ENCODE assay signal across 22 cellular contexts in genomic region chr4:119693127-119693526, GRCh38.
DNase-seq lines count a peak whose midpoint lies in the region; ATAC-seq, FAIRE-seq and TF ChIP-seq lines count a peak whose summit lies in the region.
"Had no signal": no experiment of that assay in that cellular context is flagged by ENCODE, and none has a peak within 500 bp of the region (broad histone marks: within the 10 kb centered on the region; RNA-seq: fewer than 3 reads in every experiment).

No MANE protein-coding gene starts in this region.

- H3F3A ChIP-seq in GM23248 (ENCODE audit: insufficient read depth), result peaks cover 8% of the 10 kb centered on the region; the same call in 1 of the 2 replicates

- no peak for ATAC-seq in GM18511 (IDR thresholded peaks at IDR 0.05; ENCODE audit: unreplicated experiment)
- ATAC-seq: A549; effector memory CD8-positive, alpha-beta T cell; naive thymus-derived CD8-positive, alpha-beta T cell; psoas muscle had no signal

- H3K36me3 ChIP-seq in ACC112 (ENCODE audit: insufficient read depth, low read length) (no peaks in the 10 kb centered on the region), GM23248 (ENCODE audit: low read depth) (no peaks in the 10 kb centered on the region), kidney (ENCODE audit: control insufficient read depth in 1 of 2, insufficient read depth in 2 of 2, low read length in 2 of 2) (no peaks in the 10 kb centered on the region)

- H3K9me3 ChIP-seq in GM23248 (ENCODE audit: low read depth) (no peaks in the 10 kb centered on the region), kidney (ENCODE audit: control insufficient read depth in 1 of 2, low read length in 2 of 2) (no peaks in the 10 kb centered on the region)
- H3K9me3 ChIP-seq: A549 had no signal

- H3K4me1 ChIP-seq in ACC112 (ENCODE audit: control insufficient read depth, insufficient read depth, low read length, unreplicated experiment) (peaks cover 12% of the 10 kb centered on the region), GM23248 (ENCODE audit: insufficient read depth) (peaks cover 14% of the 10 kb centered on the region), kidney (ENCODE audit: control insufficient read depth in 1 of 2, insufficient read depth in 1 of 2, low read depth in 1 of 2, low read length in 2 of 2) (no peaks in the 10 kb centered on the region)
- H3K4me1 ChIP-seq: A549, psoas muscle had no signal

- H3K27ac ChIP-seq in ACC112 (ENCODE audit: low read depth, low read length) (no peak overlapping the region), GM23248 (no peak overlapping the region), kidney (ENCODE audit: low read depth in 2 of 2, low read length in 2 of 2) (no peak overlapping the region)
- H3K27ac ChIP-seq: A549, KMS-11, psoas muscle had no signal

- H2AFZ ChIP-seq in ACC112 (ENCODE audit: low read length, unreplicated experiment), result peak overlapping the region; percentile 94
- H2AFZ ChIP-seq in GM23248, result peak overlapping the region; percentile 72

- in situ Hi-C loops in GM23248 (cut with MboI), result no loop called here

- H3K4me3 ChIP-seq in ACC112 (ENCODE audit: low read depth, low read length) (no peak overlapping the region), GM23248 (peak overlapping the region; percentile 22), kidney (ENCODE audit: low read length in 2 of 2) (no peak overlapping the region)
- H3K4me3 ChIP-seq: A549, psoas muscle had no signal

- intact Hi-C loops in kidney (cut with DNase I), result no loop called here

- H3K9ac ChIP-seq in GM23248 (0 out of 2 replicates have a peak overlapping the region, but pooled peaks have one; percentile 22), kidney (ENCODE audit: low read length in 2 of 2) (no peak overlapping the region)
- H3K9ac ChIP-seq: KMS-11 had no signal

- H3K79me2 ChIP-seq in ACC112 (ENCODE audit: control insufficient read depth, insufficient read depth, low read length, unreplicated experiment) (no peaks in the 10 kb centered on the region), GM23248 (ENCODE audit: insufficient read depth) (no peaks in the 10 kb centered on the region)

- no peak for TF ChIP-seq CTCF in kidney (IDR thresholded peaks at IDR 0.05; ENCODE audit: borderline replicate concordance, extremely low read depth, insufficient read depth)

- H4K20me1 ChIP-seq in GM23248 (ENCODE audit: insufficient read depth), result no peaks in the 10 kb centered on the region

- H3K27me3 ChIP-seq in ACC112 (ENCODE audit: insufficient read depth, low read length) (no peaks in the 10 kb centered on the region), GM23248 (replicated peaks; ENCODE audit: insufficient read depth) (no peaks in the 10 kb centered on the region)

- H3K9me2 ChIP-seq in GM23248 (ENCODE audit: insufficient read depth), result no peaks in the 10 kb centered on the region

- DNase-seq in GM23248 (peak; percentile 18), brain pericyte (ENCODE audit: low read depth, low spot score) (peak; percentile 16), left kidney (ENCODE audit: low read depth, low spot score) (peak; percentile 3), NCI-H2171 (lab: John Stamatoyannopoulos, UW) (no peak), kidney (no peak)
- no peak for DNase-seq in central memory CD4-positive, alpha-beta T cell
- DNase-seq: activated gamma-delta T cell treated with Interleukin-2 at 50 U/mL for 16 hours; CD8-positive, alpha-beta memory T cell; DMS79; effector memory CD8-positive, alpha-beta T cell; hippocampal formation; islet precursor cell; naive thymus-derived CD8-positive, alpha-beta T cell; NCI-H1048; NCI-H2029 treated with DMSO at 0.1 percent for 48 hours; psoas muscle; stimulated activated CD4-positive, alpha-beta T cell treated with anti-CD3 and anti-CD28 coated beads, Interleukin-12 subunit alpha, Interleukin-12 subunit beta, amount 100 ng/mL, for 4 hours; stimulated activated CD8-positive, alpha-beta memory T cell treated with anti-CD3 and anti-CD28 coated beads, Interleukin-4, amount 100 ng/mL, for 48 hours had no signal

- peak overlapping the region; percentile 39 for H3K4me2 ChIP-seq in GM23248 (ENCODE audit: unreplicated experiment)
- H3K4me2 ChIP-seq: A549, KMS-11 had no signal

- no peak for FAIRE-seq in kidney (lab: Jason Lieb, UNC)
- FAIRE-seq: A549 had no signal

Comparison
In these comparisons a context has a peak if more than half of its experiments do, and no peak if none do; other contexts are left out.
1. DNase-seq: peak in GM23248 (single experiment), brain pericyte (single experiment) and left kidney (single experiment); none in NCI-H2171 (single experiment), central memory CD4-positive, alpha-beta T cell (single experiment) and kidney (single experiment).